In the genomic region with DNA sequence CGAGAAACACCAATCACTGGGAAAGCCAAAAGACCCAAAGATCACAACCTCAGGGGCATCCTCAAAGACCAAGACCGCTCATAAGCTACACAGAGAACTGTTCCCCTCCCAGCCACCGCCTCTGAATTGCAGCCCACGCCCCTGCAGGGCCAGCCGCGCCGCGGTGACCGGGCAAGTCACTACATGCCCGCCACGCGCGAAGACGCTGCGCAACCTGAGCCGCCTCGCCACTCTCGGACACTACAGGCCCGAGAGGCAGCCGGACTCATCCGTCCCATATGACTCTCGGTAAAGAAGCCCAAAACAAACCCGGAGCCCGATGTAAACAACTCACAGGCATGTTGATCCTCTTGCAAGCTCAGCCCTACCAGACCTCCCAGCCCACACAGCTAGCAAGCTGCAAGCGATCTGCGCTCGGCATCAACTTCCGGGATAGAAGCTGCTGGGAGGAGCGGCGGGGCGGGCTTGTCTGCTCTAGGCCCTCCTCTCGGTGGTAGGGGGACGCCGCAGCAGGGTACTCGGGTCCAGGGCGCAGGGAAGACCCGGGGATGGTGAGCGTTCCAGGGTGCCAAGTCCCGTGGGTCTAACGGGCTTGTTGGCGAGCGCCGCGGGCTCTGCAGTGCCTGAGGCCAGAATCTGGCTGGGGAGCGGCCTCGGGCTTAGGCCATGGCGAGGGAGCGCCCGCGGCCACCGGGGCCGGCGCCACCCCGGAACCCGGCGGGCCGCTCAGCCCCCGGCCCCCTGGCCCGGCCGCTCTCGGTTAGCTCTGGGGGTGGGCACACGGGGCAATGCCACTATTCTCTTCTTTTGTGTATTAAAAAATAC, we compare ENCODE assay signal across 1 cellular context.
TF ChIP-seq lines count a peak whose summit lies in the region.

RPS27L (minus strand) TSS at position 412 of the 825 bp plus-strand sequence; CDS start at position 340, 72 bp downstream.

TF ChIP-seq in HepG2, 621 proteins besides CTCF, POLR2A, EP300 and RAD21 (continued from another document and continues in another):
- TF ChIP-seq JDP2 (CRISPR knock-in tag; IDR thresholded peaks at IDR 0.05; ENCODE audit: borderline replicate concordance) (no peak), REL (CRISPR knock-in tag; conservative IDR thresholded peaks at IDR 0.05) (0 out of 2 replicates have a peak, but pooled peaks have one; percentile 66), FIP1L1 (IDR thresholded peaks at IDR 0.05; ENCODE audit: borderline replicate concordance, insufficient read depth, low read depth, low read length) (no peak), DNMT3B (CRISPR knock-in tag; conservative IDR thresholded peaks at IDR 0.05) (peak; percentile 77; the same call in 1 of the 2 replicates), ARNT2 (CRISPR knock-in tag; IDR thresholded peaks at IDR 0.05; ENCODE audit: low read depth) (no peak), ZNF609 (CRISPR knock-in tag; IDR thresholded peaks at IDR 0.05; ENCODE audit: borderline replicate concordance) (peak; percentile 43; the same call in 1 of the 2 replicates), ZNF501 (CRISPR knock-in tag; IDR thresholded peaks at IDR 0.05) (peak; percentile 91), ZNF274 (CRISPR knock-in tag; IDR thresholded peaks at IDR 0.05) (peak; percentile 61; the same call in 1 of the 2 replicates), RBAK (CRISPR knock-in tag; IDR thresholded peaks at IDR 0.05) (peak; percentile 68; the same call in 1 of the 2 replicates), ZNF10 (CRISPR knock-in tag; IDR thresholded peaks at IDR 0.05; ENCODE audit: borderline replicate concordance, low read depth) (no peak), CREM (IDR thresholded peaks at IDR 0.05) (peak; percentile 14; the same call in 1 of the 2 replicates), CREM (CRISPR knock-in tag; IDR thresholded peaks at IDR 0.05) (no peak), HOXA7 (CRISPR knock-in tag; IDR thresholded peaks at IDR 0.05) (no peak), ZC3H13 (CRISPR knock-in tag; IDR thresholded peaks at IDR 0.05) (no peak), SP140L (CRISPR knock-in tag; IDR thresholded peaks at IDR 0.05; ENCODE audit: borderline replicate concordance) (no peak), ASH2L (IDR thresholded peaks at IDR 0.05; ENCODE audit: insufficient read length, low read depth, low read length) (peak; percentile 52), STAG1 (CRISPR knock-in tag; IDR thresholded peaks at IDR 0.05) (no peak), ZKSCAN5 (CRISPR knock-in tag; IDR thresholded peaks at IDR 0.05) (no peak), ZBTB20 (CRISPR knock-in tag; IDR thresholded peaks at IDR 0.05; ENCODE audit: borderline replicate concordance, low read depth) (peak; percentile 72; the same call in 1 of the 2 replicates), SETDB1 (CRISPR knock-in tag; IDR thresholded peaks at IDR 0.05; ENCODE audit: borderline replicate concordance) (no peak), GATAD2A (CRISPR knock-in tag; IDR thresholded peaks at IDR 0.05) (peak; percentile 61), ZNF460 (CRISPR knock-in tag; IDR thresholded peaks at IDR 0.05; ENCODE audit: borderline replicate concordance) (no peak), ZNF547 (CRISPR knock-in tag; IDR thresholded peaks at IDR 0.05) (peak; percentile 64; the same call in 1 of the 2 replicates), NFKBIZ (CRISPR knock-in tag; IDR thresholded peaks at IDR 0.05) (no peak), NR2F6 (IDR thresholded peaks at IDR 0.05) (no peak), NR2F6 (CRISPR knock-in tag; IDR thresholded peaks at IDR 0.05) (peak; percentile 52; the same call in 1 of the 2 replicates), ELF4 (CRISPR knock-in tag; IDR thresholded peaks at IDR 0.05; ENCODE audit: borderline replicate concordance) (peak; percentile 96), ZNF605 (CRISPR knock-in tag; IDR thresholded peaks at IDR 0.05) (peak; percentile 84; the same call in 1 of the 2 replicates), ISL2 (CRISPR knock-in tag; IDR thresholded peaks at IDR 0.05) (peak; percentile 53; the same call in 1 of the 2 replicates), ETV6 (CRISPR knock-in tag; conservative IDR thresholded peaks at IDR 0.05) (peak; percentile 27; the same call in 1 of the 2 replicates), TRAFD1 (CRISPR knock-in tag; IDR thresholded peaks at IDR 0.05; ENCODE audit: borderline replicate concordance) (no peak), ZNF407 (CRISPR knock-in tag; IDR thresholded peaks at IDR 0.05; ENCODE audit: not compliant biosample characterization) (no peak), KLF9 (CRISPR knock-in tag; IDR thresholded peaks at IDR 0.05; ENCODE audit: low read depth) (no peak; the same call in 1 of the 2 replicates), PHB2 (IDR thresholded peaks at IDR 0.05; ENCODE audit: partially characterized antibody) (no peak), CC2D1A (CRISPR knock-in tag; IDR thresholded peaks at IDR 0.05) (no peak)
- TF ChIP-seq, protein P1, sequence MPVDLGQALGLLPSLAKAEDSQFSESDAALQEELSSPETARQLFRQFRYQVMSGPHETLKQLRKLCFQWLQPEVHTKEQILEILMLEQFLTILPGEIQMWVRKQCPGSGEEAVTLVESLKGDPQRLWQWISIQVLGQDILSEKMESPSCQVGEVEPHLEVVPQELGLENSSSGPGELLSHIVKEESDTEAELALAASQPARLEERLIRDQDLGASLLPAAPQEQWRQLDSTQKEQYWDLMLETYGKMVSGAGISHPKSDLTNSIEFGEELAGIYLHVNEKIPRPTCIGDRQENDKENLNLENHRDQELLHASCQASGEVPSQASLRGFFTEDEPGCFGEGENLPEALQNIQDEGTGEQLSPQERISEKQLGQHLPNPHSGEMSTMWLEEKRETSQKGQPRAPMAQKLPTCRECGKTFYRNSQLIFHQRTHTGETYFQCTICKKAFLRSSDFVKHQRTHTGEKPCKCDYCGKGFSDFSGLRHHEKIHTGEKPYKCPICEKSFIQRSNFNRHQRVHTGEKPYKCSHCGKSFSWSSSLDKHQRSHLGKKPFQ (CRISPR knock-in tag; IDR thresholded peaks at IDR 0.05; ENCODE audit: insufficient replicate concordance) = no peak
- TF ChIP-seq, protein P2, sequence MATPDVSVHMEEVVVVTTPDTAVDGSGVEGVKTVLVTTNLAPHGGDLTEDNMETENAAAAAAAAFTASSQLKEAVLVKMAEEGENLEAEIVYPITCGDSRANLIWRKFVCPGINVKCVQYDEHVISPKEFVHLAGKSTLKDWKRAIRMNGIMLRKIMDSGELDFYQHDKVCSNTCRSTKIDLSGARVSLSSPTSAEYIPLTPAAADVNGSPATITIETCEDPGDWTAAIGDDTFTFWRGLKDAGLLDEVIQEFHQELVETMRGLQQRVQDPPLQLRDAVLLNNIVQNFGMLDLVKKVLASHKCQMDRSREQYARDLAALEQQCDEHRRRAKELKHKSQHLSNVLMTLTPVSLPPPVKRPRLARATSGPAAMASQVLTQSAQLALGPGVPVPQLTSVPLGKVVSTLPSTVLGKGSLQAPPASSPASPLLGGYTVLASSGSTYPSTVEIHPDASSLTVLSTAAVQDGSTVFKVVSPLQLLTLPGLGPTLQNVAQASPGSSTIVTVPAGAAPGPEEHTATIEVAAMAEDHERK (CRISPR knock-in tag; IDR thresholded peaks at IDR 0.05; ENCODE audit: low read depth) = no peak
- TF ChIP-seq, protein P3, sequence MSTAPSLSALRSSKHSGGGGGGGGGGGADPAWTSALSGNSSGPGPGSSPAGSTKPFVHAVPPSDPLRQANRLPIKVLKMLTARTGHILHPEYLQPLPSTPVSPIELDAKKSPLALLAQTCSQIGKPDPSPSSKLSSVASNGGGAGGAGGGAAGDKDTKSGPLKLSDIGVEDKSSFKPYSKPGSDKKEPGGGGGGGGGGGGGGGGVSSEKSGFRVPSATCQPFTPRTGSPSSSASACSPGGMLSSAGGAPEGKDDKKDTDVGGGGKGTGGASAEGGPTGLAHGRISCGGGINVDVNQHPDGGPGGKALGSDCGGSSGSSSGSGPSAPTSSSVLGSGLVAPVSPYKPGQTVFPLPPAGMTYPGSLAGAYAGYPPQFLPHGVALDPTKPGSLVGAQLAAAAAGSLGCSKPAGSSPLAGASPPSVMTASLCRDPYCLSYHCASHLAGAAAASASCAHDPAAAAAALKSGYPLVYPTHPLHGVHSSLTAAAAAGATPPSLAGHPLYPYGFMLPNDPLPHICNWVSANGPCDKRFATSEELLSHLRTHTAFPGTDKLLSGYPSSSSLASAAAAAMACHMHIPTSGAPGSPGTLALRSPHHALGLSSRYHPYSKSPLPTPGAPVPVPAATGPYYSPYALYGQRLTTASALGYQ (CRISPR knock-in tag; IDR thresholded peaks at IDR 0.05) = peak; percentile 78
